ENCODE assay signal across 21 cellular contexts in the genomic region with DNA sequence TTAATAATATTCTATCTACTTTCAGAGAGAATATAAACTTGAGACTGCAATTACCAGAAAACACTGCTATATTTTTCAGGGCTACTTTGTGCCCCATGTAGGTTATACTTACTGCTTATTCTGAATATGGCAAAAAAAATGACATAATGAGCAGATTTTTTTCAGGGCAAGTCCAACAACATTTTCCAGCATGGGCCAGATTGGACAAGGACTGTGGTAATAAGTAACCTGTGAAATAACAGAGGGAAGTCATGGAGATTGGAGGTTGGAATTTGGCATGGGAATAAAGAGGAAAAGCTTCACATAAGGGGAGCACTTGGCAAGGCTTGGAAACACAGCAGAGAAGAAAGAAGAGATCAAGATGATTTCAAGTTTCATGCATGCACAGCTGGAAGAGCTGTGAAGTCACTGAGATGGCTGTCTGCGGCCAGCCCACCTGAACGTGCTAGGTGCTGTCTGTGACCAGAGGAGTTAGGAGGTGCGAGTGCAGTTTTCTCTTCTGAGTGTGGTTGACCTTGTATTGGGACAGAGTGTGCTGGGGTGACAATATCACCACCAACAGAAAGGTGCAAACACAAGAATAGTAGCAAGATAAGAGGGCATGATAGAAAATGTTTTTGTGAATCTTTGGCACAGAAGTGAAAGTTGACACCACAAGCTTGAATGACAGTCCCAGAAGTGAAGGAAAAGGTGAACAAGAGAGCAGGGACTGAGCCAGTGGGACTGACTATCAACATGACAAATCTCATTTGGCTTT.
DNase-seq lines count a peak whose midpoint lies in the region; ATAC-seq, FAIRE-seq and TF ChIP-seq lines count a peak whose summit lies in the region.
"Had no signal": no experiment of that assay in that cellular context is flagged by ENCODE, and none has a peak within 500 bp of the region (broad histone marks: within the 10 kb centered on the region; RNA-seq: fewer than 3 reads in every experiment).

No MANE protein-coding gene starts in this region.

- no peak overlapping the region for H3K4me3 Mint-ChIP-seq in MCF 10A (ENCODE audit: unreplicated experiment)
- H3K4me3 Mint-ChIP-seq: activated CD4-positive, alpha-beta memory T cell treated with anti-CD3 and anti-CD28 coated beads, Interleukin-2, amount 10 ng/mL, durations not matched to agents 7 days and 5 days; activated T-helper 1 cell treated with anti-CD3 and anti-CD28 coated beads, Interleukin-12 subunit alpha, Interleukin-12 subunit beta, Interleukin-2, Interleukin-4 antibody, amounts not matched to agents 30 ng/mL and 10 ng/mL and 1 ng/mL, durations not matched to agents 14 hours and 24 hours and 36 hours had no signal

- TF ChIP-seq POLR2A in breast epithelium (IDR thresholded peaks at IDR 0.05) (no peak), HepG2 (IDR thresholded peaks at IDR 0.05; ENCODE audit: insufficient read depth in 1 of 2, low read depth in 2 of 2, low read length in 2 of 2) (no peak)

- TF ChIP-seq RAD21 in HepG2 (CRISPR knock-in tag; IDR thresholded peaks at IDR 0.05), result no peak

- H3K27me3 ChIP-seq in breast epithelium (no peaks in the 10 kb centered on the region), duodenal mucosa (ENCODE audit: control insufficient read depth in 1 of 2, insufficient read depth in 2 of 2, low read length in 2 of 2) (no peaks in the 10 kb centered on the region), HepG2 (ENCODE audit: control insufficient read depth in 1 of 2, insufficient read depth in 2 of 2, low read length in 2 of 2) (no peaks in the 10 kb centered on the region)
- H3K27me3 ChIP-seq: BLaER1 treated with 17β-estradiol and CSF1 and Interleukin-3, amounts not matched to agents 10 nM and 100 nM had no signal

- H3K36me3 Mint-ChIP-seq in MCF 10A (ENCODE audit: insufficient read depth, unreplicated experiment), result no peaks in the 10 kb centered on the region

- POLR2A ChIA-PET in MCF 10A (lab: Yijun Ruan, JAX) (interaction anchor here (0.6 to 7.2 kb wide), 4 partner anchors 10 to 191 kb away, joined by 3 to 73 read pairs (median 6); no protein-coding TSS in a partner anchor), HepG2 (lab: Yijun Ruan, JAX) (interaction anchor here (1.4 to 2.3 kb wide), 2 partner anchors 10 to 165 kb away, joined by 4 to 38 read pairs; no protein-coding TSS in a partner anchor)

- BruUV-seq in MCF 10A (replicated peaks; lab: Mats Ljungman, UMichigan) (no TSS peak), HepG2 (replicated peaks; lab: Mats Ljungman, UMichigan) (no TSS peak)

- no peak for TF ChIP-seq CTCF in breast epithelium (IDR thresholded peaks at IDR 0.05)
- TF ChIP-seq CTCF in MCF 10A (IDR thresholded peaks at IDR 0.05; ENCODE audit: unreplicated experiment), result no peak
- TF ChIP-seq CTCF in HepG2 (CRISPR knock-in tag; IDR thresholded peaks at IDR 0.05), result no peak

- H3K9me3 ChIP-seq in breast epithelium (no peaks in the 10 kb centered on the region), duodenal mucosa (ENCODE audit: control insufficient read depth in 1 of 2, low read length in 2 of 2) (no peaks in the 10 kb centered on the region), HepG2 (ENCODE audit: low read length) (no peaks in the 10 kb centered on the region)
- H3K9me3 ChIP-seq: BLaER1 treated with 17β-estradiol and CSF1 and Interleukin-3, amounts not matched to agents 10 nM and 100 nM; thoracic aorta had no signal

- H3K27me3 Mint-ChIP-seq in MCF 10A (ENCODE audit: insufficient read depth, unreplicated experiment), result no peaks in the 10 kb centered on the region
- H3K27me3 Mint-ChIP-seq: activated CD4-positive, alpha-beta memory T cell treated with anti-CD3 and anti-CD28 coated beads, Interleukin-2, amount 10 ng/mL, durations not matched to agents 7 days and 5 days had no signal

- H2AFZ ChIP-seq in HepG2 (ENCODE audit: low read length), result peak overlapping the region; percentile 87

- peak; percentile 68 for FAIRE-seq in HepG2 (lab: Jason Lieb, UNC)
- FAIRE-seq: A204.1, GM19239, keratinocyte had no signal

- ATAC-seq in HepG2 (peak; percentile 64), SK-N-SH treated with all-trans-retinoic acid at 6 μM for 48 hours (no peak), HG03135 (IDR thresholded peaks at IDR 0.05; ENCODE audit: unreplicated experiment) (no peak)

- H3K79me2 ChIP-seq in HepG2 (ENCODE audit: insufficient read depth, low read length), result no peaks in the 10 kb centered on the region

- CTCF ChIA-PET in MCF 10A (lab: Yijun Ruan, JAX), result no interaction called here
- CTCF ChIA-PET in HepG2 (lab: Yijun Ruan, JAX; ENCODE audit: low intra/inter-chr PET ratio, low total read pairs), result no interaction called here

- H4K20me1 ChIP-seq in HepG2 (ENCODE audit: insufficient read depth, low read length), result no peaks in the 10 kb centered on the region
- H4K20me1 ChIP-seq: BLaER1 treated with 17β-estradiol and CSF1 and Interleukin-3, amounts not matched to agents 10 nM and 100 nM had no signal

- H3K4me1 ChIP-seq in breast epithelium, result no peaks in the 10 kb centered on the region
- peaks cover 20 to 41% of the 10 kb centered on the region in 2 donors for H3K4me1 ChIP-seq in duodenal mucosa (ENCODE audit: control insufficient read depth in 1 of 2, insufficient read depth in 2 of 2, low read length in 2 of 2)
- peaks cover 56% of the 10 kb centered on the region for H3K4me1 ChIP-seq in HepG2 (ENCODE audit: insufficient read depth, low read length)
- H3K4me1 ChIP-seq: BLaER1 treated with 17β-estradiol and CSF1 and Interleukin-3, amounts not matched to agents 10 nM and 100 nM had no signal

- peaks cover 11% of the 10 kb centered on the region for H3K4me1 Mint-ChIP-seq in MCF 10A (ENCODE audit: insufficient read depth, unreplicated experiment)
- H3K4me1 Mint-ChIP-seq: activated CD4-positive, alpha-beta memory T cell treated with anti-CD3 and anti-CD28 coated beads, Interleukin-2, amount 10 ng/mL, durations not matched to agents 7 days and 5 days had no signal

- in situ Hi-C loops in HepG2 (cut with HindIII; ENCODE audit: extremely low pct_ligation_motif_present, low pct_unique_long_range_greater_than_20kb), result no loop called here

- no peaks in the 10 kb centered on the region for H3K9me3 Mint-ChIP-seq in MCF 10A (ENCODE audit: unreplicated experiment)
- H3K9me3 Mint-ChIP-seq: activated CD4-positive, alpha-beta memory T cell treated with anti-CD3 and anti-CD28 coated beads, Interleukin-2, amount 10 ng/mL, durations not matched to agents 7 days and 5 days; activated T-helper 1 cell treated with anti-CD3 and anti-CD28 coated beads, Interleukin-12 subunit alpha, Interleukin-12 subunit beta, Interleukin-2, Interleukin-4 antibody, amounts not matched to agents 30 ng/mL and 10 ng/mL and 1 ng/mL, durations not matched to agents 14 hours and 24 hours and 36 hours had no signal

- no peaks in the 10 kb centered on the region for H3K36me3 ChIP-seq in breast epithelium
- no peaks in the 10 kb centered on the region for H3K36me3 ChIP-seq in duodenal mucosa (ENCODE audit: control insufficient read depth in 1 of 2, insufficient read depth in 2 of 2, low read length in 2 of 2)
- H3K36me3 ChIP-seq in HepG2 (replicated peaks in 1 of 2; ENCODE audit: control insufficient read depth in 1 of 2, insufficient read depth in 2 of 2, low read length in 2 of 2), result no peaks in the 10 kb centered on the region
- H3K36me3 ChIP-seq: BLaER1 treated with 17β-estradiol and CSF1 and Interleukin-3, amounts not matched to agents 10 nM and 100 nM; thoracic aorta; WERI-Rb-1 had no signal

- WGBS in HepG2 (ENCODE audit: low lambda C conversion rate), result 2% methylated on average over 3 of the region's 3 CpGs

- peak overlapping the region; percentile 23 to 54 for H3K27ac ChIP-seq in breast epithelium
- peak overlapping the region; percentile 27 for H3K27ac ChIP-seq in duodenal mucosa (ENCODE audit: low read depth, low read length)
- peak overlapping the region; percentile 57 for H3K27ac ChIP-seq in HepG2 (ENCODE audit: extremely low read length, insufficient read depth, low read length)
- H3K27ac ChIP-seq: BLaER1 treated with 17β-estradiol and CSF1 and Interleukin-3, amounts not matched to agents 10 nM and 100 nM; thoracic aorta; WERI-Rb-1 had no signal

- H3K4me3 ChIP-seq in breast epithelium, result no peak overlapping the region
- H3K4me3 ChIP-seq in duodenal mucosa (ENCODE audit: low read depth in 1 of 2, low read length in 2 of 2), result peak overlapping the region; percentile 18 to 23
- H3K4me3 ChIP-seq in HepG2 (replicated peaks in 1 of 3; ENCODE audit: insufficient read depth in 1 of 3, low read depth in 2 of 3, low read length in 3 of 3), result peak overlapping the region; percentile 1 to 58 (median 11); a peak in 4 of 6 replicates
- H3K4me3 ChIP-seq: BLaER1 treated with 17β-estradiol and CSF1 and Interleukin-3, amounts not matched to agents 10 nM and 100 nM; thoracic aorta had no signal

- no peak overlapping the region for H3K9ac ChIP-seq in duodenal mucosa (ENCODE audit: low read depth in 1 of 2, low read length in 2 of 2)
- H3K9ac ChIP-seq in HepG2 (ENCODE audit: insufficient read depth, low read depth, low read length), result peak overlapping the region; percentile 57
- H3K9ac ChIP-seq: BLaER1 treated with 17β-estradiol and CSF1 and Interleukin-3, amounts not matched to agents 10 nM and 100 nM had no signal

- intact Hi-C loops in breast epithelium (cut with DNase I; ENCODE audit: low total_unique reads), result no loop called here
- intact Hi-C loops in MCF 10A (cut with micrococcal nuclease), result no loop called here
- intact Hi-C loops in HepG2 (cut with micrococcal nuclease; ENCODE audit: unreplicated experiment), result loop anchor here (1.0 to 2.0 kb wide), 2 partner anchors 8 to 27 kb away; no protein-coding TSS in a partner anchor

- TF ChIP-seq EP300 in HepG2 (IDR thresholded peaks at IDR 0.05; ENCODE audit: low read depth in 2 of 2, low read length in 2 of 2), result no peak
- TF ChIP-seq EP300 in HepG2 (CRISPR knock-in tag; IDR thresholded peaks at IDR 0.05; ENCODE audit: borderline replicate concordance), result no peak

- DNase-seq in breast epithelium (ENCODE audit: low spot score in 2 of 2) (no peak), MCF 10A (ENCODE audit: unreplicated experiment) (no peak), HepG2 (ENCODE audit: low spot score) (peak; percentile 44), NCI-H524 (lab: John Stamatoyannopoulos, UW) (no peak), DMS 273 treated with DMSO at 0.1 percent for 48 hours (lab: John Stamatoyannopoulos, UW) (no peak)
- DNase-seq: activated CD4-positive, alpha-beta memory T cell treated with anti-CD3 and anti-CD28 coated beads, Interleukin-2, amount 10 ng/mL, durations not matched to agents 7 days and 5 days; caudate nucleus; DMS153; effector memory CD4-positive, alpha-beta T cell; MM.1S; NCI-H1694 treated with DMSO at 0.1 percent for 48 hours; WERI-Rb-1 had no signal

- H3K27ac Mint-ChIP-seq in MCF 10A (ENCODE audit: low read depth, unreplicated experiment), result no peak overlapping the region
- H3K27ac Mint-ChIP-seq: activated CD4-positive, alpha-beta memory T cell treated with anti-CD3 and anti-CD28 coated beads, Interleukin-2, amount 10 ng/mL, durations not matched to agents 7 days and 5 days; activated T-helper 1 cell treated with anti-CD3 and anti-CD28 coated beads, Interleukin-12 subunit alpha, Interleukin-12 subunit beta, Interleukin-2, Interleukin-4 antibody, amounts not matched to agents 30 ng/mL and 10 ng/mL and 1 ng/mL, durations not matched to agents 14 hours and 24 hours and 36 hours had no signal

- H3K4me2 ChIP-seq in HepG2 (ENCODE audit: low read depth, low read length), result peak overlapping the region; percentile 72
- H3K4me2 ChIP-seq: BLaER1 treated with 17β-estradiol and CSF1 and Interleukin-3, amounts not matched to agents 10 nM and 100 nM had no signal

TF ChIP-seq in SK-N-SH treated with all-trans-retinoic acid at 6 μM for 48 hours, 23 proteins besides CTCF, POLR2A, EP300 and RAD21 (continues in another document):
- TF ChIP-seq TCF4 (CRISPR knock-in tag; IDR thresholded peaks at IDR 0.05; ENCODE audit: borderline replicate concordance), result no peak

Comparison
In these comparisons a context has a peak if more than half of its experiments do, and no peak if none do; other contexts are left out.
1. H3K4me3 ChIP-seq: peak in duodenal mucosa (2 of 2) and HepG2 (3 of 3); none in breast epithelium (0 of 3).
2. Peak in every context shown above with its lines, with median percentiles within 50 percentile points of each other: H3K27ac ChIP-seq.